Comparison of ENCODE assay signal across 10 cellular contexts in genomic region chr7:98802781-98803110, GRCh38.
A peak's percentile ranks its signal among the peaks of the same experiment; 100 is the strongest.
DNase-seq lines count a peak whose midpoint lies in the region; ATAC-seq and TF ChIP-seq lines count a peak whose summit lies in the region.
"Had no signal": no experiment of that assay in that cellular context is flagged by ENCODE, and none has a peak within 500 bp of the region (broad histone marks: within the 10 kb centered on the region; RNA-seq: fewer than 3 reads in every experiment).

No MANE protein-coding gene starts in this region.

- peak; percentile 10 for ATAC-seq in GM18861 (IDR thresholded peaks at IDR 0.05; ENCODE audit: unreplicated experiment)
- peak; percentile 25 for ATAC-seq in GM21576 (IDR thresholded peaks at IDR 0.05; ENCODE audit: unreplicated experiment)
- peak; percentile 22 for ATAC-seq in HG03108 (IDR thresholded peaks at IDR 0.05; ENCODE audit: unreplicated experiment)
- ATAC-seq: gastrocnemius medialis had no signal

- no peak overlapping the region for H3K4me3 ChIP-seq in ectodermal cell (ENCODE audit: insufficient read depth, low read depth, low read length)
- no peak overlapping the region for H3K4me3 ChIP-seq in transverse colon
- no peak overlapping the region for H3K4me3 ChIP-seq in testis
- H3K4me3 ChIP-seq in brain microvascular endothelial cell (ENCODE audit: low read depth, low read length): no peak overlapping the region
- H3K4me3 ChIP-seq: gastrocnemius medialis had no signal

- H3K36me3 ChIP-seq in ectodermal cell (ENCODE audit: control insufficient read depth, insufficient read depth, low read length) (no peaks in the 10 kb centered on the region), transverse colon (no peaks in the 10 kb centered on the region), testis (ENCODE audit: low read depth, missing control alignments) (no peaks in the 10 kb centered on the region), brain microvascular endothelial cell (replicated peaks) (no peaks in the 10 kb centered on the region)
- H3K36me3 ChIP-seq: gastrocnemius medialis had no signal

- WGBS in ectodermal cell, 2 experiments: 90 to 93% methylated on average over 2 of the region's 2 CpGs
- 83% methylated on average over 2 of the region's 2 CpGs; no CpG with 5 or more reads in 1 of the 2 donors for WGBS in transverse colon (ENCODE audit: low coverage in 1 of 2), 2 donors
- WGBS in testis, 2 donors: 94 to 100% methylated on average over 2 of the region's 2 CpGs

- no peaks in the 10 kb centered on the region for H3K9me3 ChIP-seq in ectodermal cell (ENCODE audit: control insufficient read depth, low read length)
- H3K9me3 ChIP-seq in transverse colon: peaks cover 6 to 9% of the 10 kb centered on the region in 2 donors
- H3K9me3 ChIP-seq in testis: no peaks in the 10 kb centered on the region
- H3K9me3 ChIP-seq: gastrocnemius medialis had no signal

- in situ Hi-C loops in transverse colon (cut with MboI; ENCODE audit: low pct_ligation_motif_present in 1 of 4, low pct_unique_long_range_greater_than_20kb in 1 of 4, low sequenced_read_pairs in 3 of 4): no loop called here
- in situ Hi-C loops in brain microvascular endothelial cell (cut with HindIII; ENCODE audit: low pct_ligation_motif_present, low sequenced_read_pairs): no loop called here

- TF ChIP-seq CTCF in transverse colon (IDR thresholded peaks at IDR 0.05) (no peak), testis (IDR thresholded peaks at IDR 0.05) (no peak), brain microvascular endothelial cell (IDR thresholded peaks at IDR 0.05; ENCODE audit: low read depth, low read length, missing control alignments) (no peak)

- H3K27me3 ChIP-seq in ectodermal cell (ENCODE audit: control insufficient read depth, insufficient read depth, low read length, poor library complexity, severe bottlenecking) (no peaks in the 10 kb centered on the region), transverse colon (no peaks in the 10 kb centered on the region), testis (no peaks in the 10 kb centered on the region), brain microvascular endothelial cell (replicated peaks) (no peaks in the 10 kb centered on the region)
- H3K27me3 ChIP-seq: gastrocnemius medialis had no signal

- no peak for TF ChIP-seq EP300 in transverse colon (IDR thresholded peaks at IDR 0.05; ENCODE audit: low read depth)

- no peak for TF ChIP-seq POLR2A in transverse colon (IDR thresholded peaks at IDR 0.05)
- TF ChIP-seq POLR2A in testis (IDR thresholded peaks at IDR 0.05): no peak

- DNase-seq in T-helper 9 cell: no peak
- DNase-seq in transverse colon: no peak
- DNase-seq in testis: no peak
- no peak for DNase-seq in brain microvascular endothelial cell
- DNase-seq: gastrocnemius medialis, small intestine had no signal

- H3K27ac ChIP-seq in ectodermal cell (ENCODE audit: insufficient read depth, low read depth, low read length, poor library complexity, severe bottlenecking): peak overlapping the region; percentile 63
- no peak overlapping the region for H3K27ac ChIP-seq in transverse colon
- no peak overlapping the region for H3K27ac ChIP-seq in testis
- no peak overlapping the region for H3K27ac ChIP-seq in brain microvascular endothelial cell
- H3K27ac ChIP-seq: gastrocnemius medialis had no signal

- intact Hi-C loops in transverse colon (cut with DNase I; ENCODE audit: low total_unique reads): no loop called here
- intact Hi-C loops in testis (cut with DNase I; ENCODE audit: low total_unique reads): no loop called here

- H3K4me1 ChIP-seq in ectodermal cell (ENCODE audit: control insufficient read depth, insufficient read depth, low read length) (no peaks in the 10 kb centered on the region), transverse colon (no peaks in the 10 kb centered on the region), testis (no peaks in the 10 kb centered on the region)
- H3K4me1 ChIP-seq: gastrocnemius medialis had no signal
